In genomic region chr2:236536727-236537398, GRCh38 we compare ENCODE assay signal across 9 cellular contexts. TPM values are rescaled to one million over a fixed set of nuclear protein-coding genes. Genes with fewer than 3 reads are reported as not detected.
DNase-seq lines count a peak whose midpoint lies in the region; ATAC-seq and TF ChIP-seq lines count a peak whose summit lies in the region.
"Had no signal": no experiment of that assay in that cellular context is flagged by ENCODE, and none has a peak within 500 bp of the region (broad histone marks: within the 10 kb centered on the region; RNA-seq: fewer than 3 reads in every experiment).

No MANE protein-coding gene starts in this region.

- no peak overlapping the region for H3K14ac ChIP-seq in trophoblast cell (ENCODE audit: low read length)

- H3K27ac Mint-ChIP-seq in activated CD8-positive, alpha-beta memory T cell treated with anti-CD3 and anti-CD28 coated beads, Interleukin-2, amount 10 ng/mL, durations not matched to agents 7 days and 5 days = peak overlapping the region; percentile 92

- intact Hi-C loops in psoas muscle (cut with DNase I) = no loop called here

- WGBS in trophoblast cell (ENCODE audit: extremely low coverage, insufficient coverage, insufficient read length) = no CpG with 5 or more reads among the region's 6 CpGs
- WGBS in psoas muscle, 3 donors = 75 to 83% (median 81%) methylated on average over 6 of the region's 6 CpGs

- no peak overlapping the region for H3K9ac ChIP-seq in trophoblast cell (ENCODE audit: low read length)

- no peak for TF ChIP-seq CTCF in psoas muscle (IDR thresholded peaks at IDR 0.05)

- peak overlapping the region; percentile 89 for H3K4me3 Mint-ChIP-seq in activated CD8-positive, alpha-beta memory T cell treated with anti-CD3 and anti-CD28 coated beads, Interleukin-2, amount 10 ng/mL, durations not matched to agents 7 days and 5 days

- peaks cover 9% of the 10 kb centered on the region for H3K9me3 Mint-ChIP-seq in activated CD8-positive, alpha-beta memory T cell treated with anti-CD3 and anti-CD28 coated beads, Interleukin-2, amount 10 ng/mL, durations not matched to agents 7 days and 5 days (ENCODE audit: low read depth)

- no peak overlapping the region for H2AFZ ChIP-seq in trophoblast cell (ENCODE audit: insufficient read depth, low read length, poor library complexity)

- H3K36me3 ChIP-seq in trophoblast cell (ENCODE audit: control insufficient read depth in 1 of 2, insufficient read depth in 2 of 2, low read length in 2 of 2) = no peaks in the 10 kb centered on the region
- H3K36me3 ChIP-seq in psoas muscle (ENCODE audit: insufficient read depth in 1 of 2, low read depth in 1 of 2) = no peaks in the 10 kb centered on the region

- H2BK5ac ChIP-seq in trophoblast cell (ENCODE audit: low read depth, low read length, poor library complexity) = no peak overlapping the region

- DNase-seq in activated CD8-positive, alpha-beta memory T cell treated with anti-CD3 and anti-CD28 coated beads, Interleukin-2, amount 10 ng/mL, durations not matched to agents 7 days and 5 days = peak; percentile 84
- DNase-seq in stimulated activated CD4-positive, alpha-beta T cell treated with anti-CD3 and anti-CD28 coated beads, Interleukin-15, amount 100 ng/mL, for 24 hours = peak; percentile 64
- DNase-seq in OCI-M1 (lab: John Stamatoyannopoulos, UW) (no peak), GOT3 (lab: John Stamatoyannopoulos, UW) (no peak), trophoblast cell (no peak), psoas muscle (no peak)

- H3K4me3 ChIP-seq in trophoblast cell (ENCODE audit: low read depth, low read length) (no peak overlapping the region), psoas muscle (no peak overlapping the region)

- H2AK5ac ChIP-seq in trophoblast cell (ENCODE audit: low read length) = no peak overlapping the region

- H4K12ac ChIP-seq in trophoblast cell (ENCODE audit: low read depth, low read length) = no peak overlapping the region

- no peak overlapping the region for H3K27ac ChIP-seq in trophoblast cell (ENCODE audit: low read depth, low read length)
- no peak overlapping the region for H3K27ac ChIP-seq in psoas muscle

- no peak overlapping the region for H3K4ac ChIP-seq in trophoblast cell (ENCODE audit: low read depth, low read length)

- H3K23ac ChIP-seq in trophoblast cell (ENCODE audit: low read length) = no peak overlapping the region

- H3K9me3 ChIP-seq in trophoblast cell (ENCODE audit: insufficient read depth, low read depth, low read length) = peaks cover 3% of the 10 kb centered on the region
- H3K9me3 ChIP-seq in psoas muscle = no peaks in the 10 kb centered on the region

- H3K27me3 ChIP-seq in trophoblast cell (ENCODE audit: insufficient read depth, low read length) = no peaks in the 10 kb centered on the region
- H3K27me3 ChIP-seq in psoas muscle (ENCODE audit: insufficient read depth in 3 of 3, low read length in 2 of 3) = no peaks in the 10 kb centered on the region

- H3K27me3 Mint-ChIP-seq in activated CD8-positive, alpha-beta memory T cell treated with anti-CD3 and anti-CD28 coated beads, Interleukin-2, amount 10 ng/mL, durations not matched to agents 7 days and 5 days = no peaks in the 10 kb centered on the region

- H3K79me1 ChIP-seq in trophoblast cell (ENCODE audit: low read length) = no peaks in the 10 kb centered on the region

- CTCF ChIA-PET in activated CD8-positive, alpha-beta memory T cell treated with anti-CD3 and anti-CD28 coated beads, Interleukin-2, amount 10 ng/mL, durations not matched to agents 7 days and 5 days (lab: Charles Lee) = interaction anchor here (1.0 to 4.1 kb wide), 8 partner anchors 10 to 32 kb away, joined by 4 to 44 read pairs (median 6); partner anchors contain the start of gene ACKR3

- peaks cover 28% of the 10 kb centered on the region for H3K36me3 Mint-ChIP-seq in activated CD8-positive, alpha-beta memory T cell treated with anti-CD3 and anti-CD28 coated beads, Interleukin-2, amount 10 ng/mL, durations not matched to agents 7 days and 5 days

- no peak overlapping the region for H4K8ac ChIP-seq in trophoblast cell (ENCODE audit: low read depth, low read length)

- H3K18ac ChIP-seq in trophoblast cell (ENCODE audit: low read length) = no peak overlapping the region

- H3K4me1 ChIP-seq in trophoblast cell (ENCODE audit: control insufficient read depth in 1 of 2, insufficient read depth in 2 of 2, low read length in 2 of 2) (no peaks in the 10 kb centered on the region), psoas muscle (no peaks in the 10 kb centered on the region)

- no peak overlapping the region for H3K4me2 ChIP-seq in trophoblast cell (ENCODE audit: low read length)

- H2BK120ac ChIP-seq in trophoblast cell (ENCODE audit: insufficient read depth, low read length, poor library complexity) = no peak overlapping the region

- H3K79me2 ChIP-seq in trophoblast cell (ENCODE audit: control insufficient read depth, insufficient read depth, low read length, poor library complexity) = no peaks in the 10 kb centered on the region

- ATAC-seq in GM18867 (IDR thresholded peaks at IDR 0.05; ENCODE audit: unreplicated experiment) = peak; percentile 85
- ATAC-seq in HG03103 (IDR thresholded peaks at IDR 0.05; ENCODE audit: low read depth, unreplicated experiment) = peak; percentile 60
- ATAC-seq in activated CD8-positive, alpha-beta memory T cell treated with anti-CD3 and anti-CD28 coated beads, Interleukin-2, amount 10 ng/mL, durations not matched to agents 7 days and 5 days = peak; percentile 90
- ATAC-seq in psoas muscle = no peak

- H3K4me1 Mint-ChIP-seq in activated CD8-positive, alpha-beta memory T cell treated with anti-CD3 and anti-CD28 coated beads, Interleukin-2, amount 10 ng/mL, durations not matched to agents 7 days and 5 days = peaks cover 55% of the 10 kb centered on the region

- no peak overlapping the region for H4K91ac ChIP-seq in trophoblast cell (ENCODE audit: low read depth, low read length)

- no peak overlapping the region for H2BK12ac ChIP-seq in trophoblast cell (ENCODE audit: low read length)

RNA-seq across cellular contexts. Expression of gene ACKR3, which starts 32.8 kb away (rescaled TPM):
- total RNA-seq in activated CD8-positive, alpha-beta memory T cell treated with anti-CD3 and anti-CD28 coated beads, Interleukin-2, amount 10 ng/mL, durations not matched to agents 7 days and 5 days = 1 to 10 TPM; 1.3 to 3.3 TPM
- 301 and 313 TPM in 2 replicates for polyA plus RNA-seq in trophoblast cell (2013)
- 10 to 100 TPM in 3 of 4 donors, 1 to 10 TPM in 1; 7.8 to 23.2 (median 13.7) TPM for total RNA-seq in psoas muscle
- 10 to 100 TPM; 14.7 to 25.3 (median 20.4) TPM for polyA plus RNA-seq in psoas muscle
- total RNA-seq: fibroblast of villous mesenchyme had no signal

Comparison
In these comparisons a context has a peak if more than half of its experiments do, and no peak if none do; other contexts are left out.
1. ATAC-seq: peak in GM18867 (single experiment), HG03103 (single experiment) and activated CD8-positive, alpha-beta memory T cell treated with anti-CD3 and anti-CD28 coated beads, Interleukin-2, amount 10 ng/mL, durations not matched to agents 7 days and 5 days (single experiment); none in psoas muscle (0 of 4).
2. DNase-seq: peak in activated CD8-positive, alpha-beta memory T cell treated with anti-CD3 and anti-CD28 coated beads, Interleukin-2, amount 10 ng/mL, durations not matched to agents 7 days and 5 days (single experiment) and stimulated activated CD4-positive, alpha-beta T cell treated with anti-CD3 and anti-CD28 coated beads, Interleukin-15, amount 100 ng/mL, for 24 hours (single experiment); none in OCI-M1 (single experiment), GOT3 (single experiment), trophoblast cell (0 of 2) and psoas muscle (0 of 2).